ENCODE assay signal across 9 cellular contexts in genomic region chr18:23872701-23873550, GRCh38.
A peak's percentile ranks its signal among the peaks of the same experiment; 100 is the strongest.
DNase-seq lines count a peak whose midpoint lies in the region; ATAC-seq and TF ChIP-seq lines count a peak whose summit lies in the region.
"Had no signal": no experiment of that assay in that cellular context is flagged by ENCODE, and none has a peak within 500 bp of the region (broad histone marks: within the 10 kb centered on the region; RNA-seq: fewer than 3 reads in every experiment).

No MANE protein-coding gene starts in this region.

- TF ChIP-seq CTCF in vagina (IDR thresholded peaks at IDR 0.05) (no peak), ovary (IDR thresholded peaks at IDR 0.05) (no peak)

- H3K9me3 Mint-ChIP-seq in activated CD8-positive, alpha-beta memory T cell treated with anti-CD3 and anti-CD28 coated beads, Interleukin-2, amount 10 ng/mL, durations not matched to agents 7 days and 5 days (ENCODE audit: low read depth), result no peaks in the 10 kb centered on the region
- no peaks in the 10 kb centered on the region for H3K9me3 Mint-ChIP-seq in activated naive CD8-positive, alpha-beta T cell treated with anti-CD3 and anti-CD28 coated beads, Interleukin-2, amount 10 ng/mL, durations not matched to agents 7 days and 5 days

- H3K27ac Mint-ChIP-seq in activated CD8-positive, alpha-beta memory T cell treated with anti-CD3 and anti-CD28 coated beads, Interleukin-2, amount 10 ng/mL, durations not matched to agents 7 days and 5 days, result no peak overlapping the region
- H3K27ac Mint-ChIP-seq in activated naive CD8-positive, alpha-beta T cell treated with anti-CD3 and anti-CD28 coated beads, Interleukin-2, amount 10 ng/mL, durations not matched to agents 7 days and 5 days, result no peak overlapping the region

- no peaks in the 10 kb centered on the region for H3K9me3 ChIP-seq in muscle layer of duodenum (ENCODE audit: control insufficient read depth in 1 of 2, low read length in 2 of 2)
- H3K9me3 ChIP-seq in vagina, result no peaks in the 10 kb centered on the region
- no peaks in the 10 kb centered on the region for H3K9me3 ChIP-seq in ovary
- H3K9me3 ChIP-seq: MG63 had no signal

- peak overlapping the region; percentile 81 for H3K27ac ChIP-seq in muscle layer of duodenum (ENCODE audit: low read length)
- H3K27ac ChIP-seq in vagina, result peak overlapping the region; percentile 60
- H3K27ac ChIP-seq in ovary, result no peak overlapping the region

- no peaks in the 10 kb centered on the region for H3K36me3 Mint-ChIP-seq in activated CD8-positive, alpha-beta memory T cell treated with anti-CD3 and anti-CD28 coated beads, Interleukin-2, amount 10 ng/mL, durations not matched to agents 7 days and 5 days
- peaks cover 4% of the 10 kb centered on the region for H3K36me3 Mint-ChIP-seq in activated naive CD8-positive, alpha-beta T cell treated with anti-CD3 and anti-CD28 coated beads, Interleukin-2, amount 10 ng/mL, durations not matched to agents 7 days and 5 days

- 90 to 93% (median 93%) methylated on average over 25 of the region's 25 CpGs for WGBS in ovary, 3 donors

- ATAC-seq in activated CD8-positive, alpha-beta memory T cell treated with anti-CD3 and anti-CD28 coated beads, Interleukin-2, amount 10 ng/mL, durations not matched to agents 7 days and 5 days, result no peak
- no peak for ATAC-seq in activated naive CD8-positive, alpha-beta T cell treated with anti-CD3 and anti-CD28 coated beads, Interleukin-2, amount 10 ng/mL, durations not matched to agents 7 days and 5 days (ENCODE audit: low read depth)

- H3K4me1 Mint-ChIP-seq in activated CD8-positive, alpha-beta memory T cell treated with anti-CD3 and anti-CD28 coated beads, Interleukin-2, amount 10 ng/mL, durations not matched to agents 7 days and 5 days, result peaks cover 26% of the 10 kb centered on the region
- H3K4me1 Mint-ChIP-seq in activated naive CD8-positive, alpha-beta T cell treated with anti-CD3 and anti-CD28 coated beads, Interleukin-2, amount 10 ng/mL, durations not matched to agents 7 days and 5 days, result peaks cover 24% of the 10 kb centered on the region

- H3K36me3 ChIP-seq in muscle layer of duodenum (ENCODE audit: control insufficient read depth in 1 of 2, insufficient read depth in 2 of 2, low read length in 2 of 2) (no peaks in the 10 kb centered on the region), vagina (peaks cover 0 to 20% of the 10 kb centered on the region in 2 donors), ovary (no peaks in the 10 kb centered on the region)
- H3K36me3 ChIP-seq: MG63 had no signal

- peaks cover 4% of the 10 kb centered on the region for H3K27me3 Mint-ChIP-seq in activated CD8-positive, alpha-beta memory T cell treated with anti-CD3 and anti-CD28 coated beads, Interleukin-2, amount 10 ng/mL, durations not matched to agents 7 days and 5 days
- H3K27me3 Mint-ChIP-seq in activated naive CD8-positive, alpha-beta T cell treated with anti-CD3 and anti-CD28 coated beads, Interleukin-2, amount 10 ng/mL, durations not matched to agents 7 days and 5 days, result peaks cover 15% of the 10 kb centered on the region

- POLR2A ChIA-PET in activated naive CD8-positive, alpha-beta T cell treated with anti-CD3 and anti-CD28 coated beads, Interleukin-2, amount 10 ng/mL, durations not matched to agents 7 days and 5 days (lab: Charles Lee), result interaction anchor here (1.5 kb wide), 1 partner anchor 265 kb away, joined by 3 read pairs; the partner anchor contains the start of gene CABYR

- DNase-seq in activated CD8-positive, alpha-beta memory T cell treated with anti-CD3 and anti-CD28 coated beads, Interleukin-2, amount 50 U/mL, for 4 hours, result peak; percentile 64
- DNase-seq in activated CD8-positive, alpha-beta memory T cell treated with anti-CD3 and anti-CD28 coated beads, Interleukin-2, amount 10 ng/mL, durations not matched to agents 7 days and 5 days, result no peak
- no peak for DNase-seq in activated naive CD8-positive, alpha-beta T cell treated with anti-CD3 and anti-CD28 coated beads, Interleukin-2, amount 10 ng/mL, durations not matched to agents 7 days and 5 days
- DNase-seq in vagina (ENCODE audit: extremely low spot score in 2 of 2) (peak; percentile 90 to 98), NOMO-1 (lab: John Stamatoyannopoulos, UW; ENCODE audit: unreplicated experiment in 2 of 2) (no peak), NCI-H524 treated with DMSO at 0.1 percent for 48 hours (lab: John Stamatoyannopoulos, UW) (no peak), ovary (no peak)
- DNase-seq: MG63 had no signal

- no peaks in the 10 kb centered on the region for H3K4me1 ChIP-seq in muscle layer of duodenum (ENCODE audit: control insufficient read depth in 1 of 2, insufficient read depth in 2 of 2, low read length in 2 of 2)
- H3K4me1 ChIP-seq in vagina, result no peaks in the 10 kb centered on the region
- H3K4me1 ChIP-seq in ovary (ENCODE audit: insufficient read depth), result no peaks in the 10 kb centered on the region

- H3K4me3 Mint-ChIP-seq in activated CD8-positive, alpha-beta memory T cell treated with anti-CD3 and anti-CD28 coated beads, Interleukin-2, amount 10 ng/mL, durations not matched to agents 7 days and 5 days, result no peak overlapping the region
- H3K4me3 Mint-ChIP-seq in activated naive CD8-positive, alpha-beta T cell treated with anti-CD3 and anti-CD28 coated beads, Interleukin-2, amount 10 ng/mL, durations not matched to agents 7 days and 5 days, result peak overlapping the region; percentile 40

- H3K4me3 ChIP-seq in muscle layer of duodenum (ENCODE audit: low read depth in 1 of 2, low read length in 2 of 2), result peak overlapping the region in 1 of 2 donors; percentile 61
- H3K4me3 ChIP-seq in vagina, result peak overlapping the region in 1 of 2 donors; percentile 42
- H3K4me3 ChIP-seq in ovary, result no peak overlapping the region
- H3K4me3 ChIP-seq: MG63 had no signal

- TF ChIP-seq POLR2A in vagina (IDR thresholded peaks at IDR 0.05) (no peak), ovary (IDR thresholded peaks at IDR 0.05) (no peak)

- CTCF ChIA-PET in activated CD8-positive, alpha-beta memory T cell treated with anti-CD3 and anti-CD28 coated beads, Interleukin-2, amount 10 ng/mL, durations not matched to agents 7 days and 5 days (lab: Charles Lee), result no interaction called here

- H3K27me3 ChIP-seq in muscle layer of duodenum (ENCODE audit: low read depth, low read length), result no peaks in the 10 kb centered on the region
- no peaks in the 10 kb centered on the region for H3K27me3 ChIP-seq in vagina
- no peaks in the 10 kb centered on the region for H3K27me3 ChIP-seq in ovary
- H3K27me3 ChIP-seq: MG63 had no signal

- TF ChIP-seq EP300 in ovary (IDR thresholded peaks at IDR 0.05), result no peak

- intact Hi-C loops in vagina (cut with DNase I), result no loop called here
- intact Hi-C loops in ovary (cut with DNase I), result no loop called here

Comparison
In these comparisons a context has a peak if more than half of its experiments do, and no peak if none do; other contexts are left out.
1. DNase-seq: peak in activated CD8-positive, alpha-beta memory T cell treated with anti-CD3 and anti-CD28 coated beads, Interleukin-2, amount 50 U/mL, for 4 hours (single experiment) and vagina (2 of 2); none in activated CD8-positive, alpha-beta memory T cell treated with anti-CD3 and anti-CD28 coated beads, Interleukin-2, amount 10 ng/mL, durations not matched to agents 7 days and 5 days (single experiment), activated naive CD8-positive, alpha-beta T cell treated with anti-CD3 and anti-CD28 coated beads, Interleukin-2, amount 10 ng/mL, durations not matched to agents 7 days and 5 days (single experiment), NOMO-1 (0 of 2), NCI-H524 treated with DMSO at 0.1 percent for 48 hours (single experiment) and ovary (0 of 5).
2. H3K27ac ChIP-seq: peak in muscle layer of duodenum (single experiment) and vagina (single experiment); none in ovary (0 of 2).